ENCODE assay signal across 11 cellular contexts in the genomic region with DNA sequence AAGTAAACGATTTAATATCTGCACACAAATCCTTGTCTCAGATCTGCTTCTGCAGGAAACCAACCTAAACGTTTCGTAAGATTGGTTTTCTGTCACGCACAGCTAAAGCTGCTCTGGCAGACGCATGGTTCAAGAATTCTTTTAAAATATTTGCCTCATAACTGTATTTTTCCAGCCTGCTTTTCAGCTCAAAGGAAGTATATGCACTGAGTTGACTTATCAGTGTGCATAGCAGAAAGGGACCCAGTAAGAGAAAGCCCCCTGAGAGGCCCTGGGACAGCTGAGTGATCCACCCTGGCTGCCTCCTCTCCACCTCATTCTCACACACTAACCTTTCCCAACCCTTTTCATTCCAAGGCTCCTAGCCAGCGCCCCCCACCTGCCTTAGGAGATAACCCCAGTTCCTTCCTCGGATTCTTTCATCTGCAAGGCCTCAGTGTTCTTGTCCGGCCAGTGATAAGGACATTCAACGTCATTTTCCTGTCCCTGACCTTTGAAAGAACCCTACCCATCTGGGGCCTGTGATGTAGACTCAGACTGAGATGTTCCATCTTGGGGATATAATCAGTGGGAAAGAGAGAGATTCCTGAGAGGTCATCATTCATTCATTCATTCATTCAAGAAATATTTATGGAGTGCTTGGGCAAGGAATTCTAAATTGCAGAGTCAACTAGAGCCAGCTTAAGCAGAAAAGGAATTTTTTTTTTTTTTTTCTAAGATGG. TPM values are rescaled to one million over a fixed set of nuclear protein-coding genes. Genes with fewer than 3 reads are reported as not detected.
DNase-seq lines count a peak whose midpoint lies in the region; ATAC-seq and TF ChIP-seq lines count a peak whose summit lies in the region.
"Had no signal": no experiment of that assay in that cellular context is flagged by ENCODE, and none has a peak within 500 bp of the region (broad histone marks: within the 10 kb centered on the region; RNA-seq: fewer than 3 reads in every experiment).

No MANE protein-coding gene starts in this region.

- ATAC-seq in activated CD8-positive, alpha-beta T cell treated with anti-CD3 and anti-CD28 coated beads for 36 hours: no peak

- DNase-seq in GM03348 (ENCODE audit: low spot score) (peak; percentile 40), RPMI7951 (ENCODE audit: low read depth) (peak; percentile 55), fibroblast of villous mesenchyme (ENCODE audit: low read depth) (peak; percentile 98), globus pallidus (ENCODE audit: low spot score) (no peak), HK-2 (ENCODE audit: unreplicated experiment) (no peak)
- DNase-seq in activated T-cell treated with anti-CD3 and anti-CD28 coated beads, Interleukin-2, amount 50 U/mL, for 48 hours: no peak
- no peak for DNase-seq in activated CD8-positive, alpha-beta T cell treated with anti-CD3 and anti-CD28 coated beads for 36 hours
- DNase-seq: activated CD4-positive, alpha-beta T cell treated with anti-CD3 and anti-CD28 coated beads, Interleukin-2, amount 50 U/mL, for 48 hours; kidney glomerular epithelial cell; NCI-H526 had no signal

- H3K27me3 ChIP-seq in rectal smooth muscle tissue (ENCODE audit: control insufficient read depth, insufficient read depth, low read length): no peaks in the 10 kb centered on the region

- H3K36me3 ChIP-seq in rectal smooth muscle tissue (ENCODE audit: control insufficient read depth, insufficient read depth, low read length): no peaks in the 10 kb centered on the region

- no peaks in the 10 kb centered on the region for H3K9me3 Mint-ChIP-seq in activated CD8-positive, alpha-beta T cell treated with anti-CD3 and anti-CD28 coated beads for 36 hours

- intact Hi-C loops in activated CD8-positive, alpha-beta T cell treated with anti-CD3 and anti-CD28 coated beads for 36 hours (cut with micrococcal nuclease): no loop called here

- H3K4me3 ChIP-seq in fibroblast of villous mesenchyme (ENCODE audit: low read depth, low read length) (no peak overlapping the region), rectal smooth muscle tissue (ENCODE audit: low read length) (no peak overlapping the region)

- no peak for TF ChIP-seq CTCF in fibroblast of villous mesenchyme (IDR thresholded peaks at IDR 0.05; ENCODE audit: insufficient read depth, low read depth, low read length)
- TF ChIP-seq CTCF in activated CD8-positive, alpha-beta T cell treated with anti-CD3 and anti-CD28 coated beads for 36 hours (IDR thresholded peaks at IDR 0.05): no peak

- H3K36me3 Mint-ChIP-seq in activated CD8-positive, alpha-beta T cell treated with anti-CD3 and anti-CD28 coated beads for 36 hours (ENCODE audit: low read depth): no peaks in the 10 kb centered on the region

- peak overlapping the region; percentile 22 for H3K27ac ChIP-seq in rectal smooth muscle tissue (ENCODE audit: low read depth, low read length)

- no peak overlapping the region for H3K4me3 Mint-ChIP-seq in activated CD8-positive, alpha-beta T cell treated with anti-CD3 and anti-CD28 coated beads for 36 hours

- CTCF ChIA-PET in activated CD8-positive, alpha-beta T cell treated with anti-CD3 and anti-CD28 coated beads for 36 hours (lab: Charles Lee): no interaction called here

- peaks cover 12% of the 10 kb centered on the region for H3K27me3 Mint-ChIP-seq in activated CD8-positive, alpha-beta T cell treated with anti-CD3 and anti-CD28 coated beads for 36 hours

- no peak overlapping the region for H3K9ac ChIP-seq in rectal smooth muscle tissue (ENCODE audit: low read length)

- H3K4me1 ChIP-seq in rectal smooth muscle tissue (ENCODE audit: control insufficient read depth, insufficient read depth, low read length): no peaks in the 10 kb centered on the region

- no peak overlapping the region for H3K27ac Mint-ChIP-seq in activated CD8-positive, alpha-beta T cell treated with anti-CD3 and anti-CD28 coated beads for 36 hours

- POLR2A ChIA-PET in activated CD8-positive, alpha-beta T cell treated with anti-CD3 and anti-CD28 coated beads for 36 hours (lab: Charles Lee): interaction anchor here (0.8 kb wide), 1 partner anchor 12 kb away, joined by 3 read pairs; no protein-coding TSS in a partner anchor

- H3K4me1 Mint-ChIP-seq in activated CD8-positive, alpha-beta T cell treated with anti-CD3 and anti-CD28 coated beads for 36 hours (ENCODE audit: low read depth): peaks cover 14% of the 10 kb centered on the region

RNA-seq across cellular contexts. Expression of a gene that starts 22.4 kb away (rescaled TPM):
- 6.2 and 6.6 TPM in 2 replicates for total RNA-seq in RPMI7951 (2014; rRNA removed; shearing (Covaris generic))
- total RNA-seq in fibroblast of villous mesenchyme: 6.8 and 7.3 TPM in 2 replicates
- 10 to 100 TPM in 1 of 2 experiments, 1 to 10 TPM in 1; 9.4 to 11.3 TPM for total RNA-seq in activated CD8-positive, alpha-beta T cell treated with anti-CD3 and anti-CD28 coated beads for 36 hours

Comparison
In these comparisons a context has a peak if more than half of its experiments do, and no peak if none do; other contexts are left out.
1. DNase-seq: peak in GM03348 (single experiment), RPMI7951 (single experiment) and fibroblast of villous mesenchyme (single experiment); none in activated T-cell treated with anti-CD3 and anti-CD28 coated beads, Interleukin-2, amount 50 U/mL, for 48 hours (0 of 2), globus pallidus (single experiment), HK-2 (single experiment) and activated CD8-positive, alpha-beta T cell treated with anti-CD3 and anti-CD28 coated beads for 36 hours (single experiment).